14 cellular contexts compared by ENCODE assay signal in the genomic region with DNA sequence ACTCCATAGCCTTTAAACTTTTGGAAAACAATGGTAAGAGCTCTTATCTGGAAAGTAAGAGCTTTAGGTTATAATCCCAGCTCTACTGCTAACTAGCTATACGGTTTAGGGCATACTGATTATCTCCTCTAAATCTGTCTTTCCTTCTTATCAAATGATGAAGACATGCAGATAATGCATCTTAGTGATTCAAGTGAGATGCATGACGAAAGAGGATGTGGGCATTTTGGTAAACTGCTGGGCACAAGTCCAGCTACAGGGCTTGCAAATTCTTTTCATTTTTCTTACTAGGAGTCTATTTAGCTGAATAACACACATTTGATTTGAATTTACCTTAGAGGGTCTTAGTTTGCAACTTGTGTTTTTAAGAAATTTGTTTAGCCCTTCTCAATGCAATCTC.
DNase-seq lines count a peak whose midpoint lies in the region; ATAC-seq, FAIRE-seq and TF ChIP-seq lines count a peak whose summit lies in the region.
"Had no signal": no experiment of that assay in that cellular context is flagged by ENCODE, and none has a peak within 500 bp of the region (broad histone marks: within the 10 kb centered on the region; RNA-seq: fewer than 3 reads in every experiment).

No MANE protein-coding gene starts in this region.

- H3K27ac ChIP-seq in AG04450 (ENCODE audit: low read depth, low read length) (no peak overlapping the region), foreskin keratinocyte (no peak overlapping the region), small intestine (ENCODE audit: low read depth in 1 of 2, low read length in 1 of 2) (no peak overlapping the region)
- H3K27ac ChIP-seq: esophagus squamous epithelium, parathyroid adenoma, thyroid gland had no signal

- H3K36me3 ChIP-seq in adipocyte (ENCODE audit: control insufficient read depth, insufficient read depth, low read length, severe bottlenecking), result no peaks in the 10 kb centered on the region
- no peaks in the 10 kb centered on the region for H3K36me3 ChIP-seq in small intestine (ENCODE audit: control insufficient read depth in 2 of 2, insufficient read depth in 2 of 2, low read length in 2 of 2)
- H3K36me3 ChIP-seq: esophagus squamous epithelium, thyroid gland had no signal

- POLR2A ChIA-PET in AG04450 (lab: Yijun Ruan, JAX), result interaction anchor here (0.6 to 1.0 kb wide), 2 partner anchors 119 to 967 kb away, joined by 3 read pairs; no protein-coding TSS in a partner anchor

- H3K9me3 ChIP-seq in AG04450 (ENCODE audit: control insufficient read depth, insufficient read depth, low read length) (no peaks in the 10 kb centered on the region), adipocyte (ENCODE audit: control insufficient read depth, low read length) (no peaks in the 10 kb centered on the region), small intestine (ENCODE audit: control insufficient read depth, low read depth) (no peaks in the 10 kb centered on the region)
- H3K9me3 ChIP-seq: esophagus squamous epithelium, thyroid gland had no signal

- no peak overlapping the region for H3K4me3 ChIP-seq in AG04450 (ENCODE audit: low read depth, low read length)
- H3K4me3 ChIP-seq in Jurkat, Clone E6-1 (ENCODE audit: low read length), result no peak overlapping the region
- no peak overlapping the region for H3K4me3 ChIP-seq in adipocyte (ENCODE audit: low read length)
- H3K4me3 ChIP-seq in small intestine (ENCODE audit: low read depth in 1 of 2, low read length in 2 of 2), result no peak overlapping the region
- H3K4me3 ChIP-seq: esophagus squamous epithelium, thyroid gland had no signal

- TF ChIP-seq CTCF in AG04450 (IDR thresholded peaks at IDR 0.05; ENCODE audit: low read depth, low read length), result no peak
- TF ChIP-seq CTCF in foreskin keratinocyte (conservative IDR thresholded peaks at IDR 0.05), result no peak

- WGBS in small intestine, 3 donors, result 41 to 67% (median 44%) methylated on average over 2 of the region's 2 CpGs

- H3K4me1 ChIP-seq in adipocyte (ENCODE audit: control insufficient read depth, insufficient read depth, low read length) (no peaks in the 10 kb centered on the region), foreskin keratinocyte (peaks cover 7% of the 10 kb centered on the region), small intestine (ENCODE audit: control insufficient read depth in 2 of 2, insufficient read depth in 1 of 2, low read depth in 1 of 2, low read length in 1 of 2) (no peaks in the 10 kb centered on the region)
- H3K4me1 ChIP-seq: esophagus squamous epithelium, parathyroid adenoma, thyroid gland had no signal

- CTCF ChIA-PET in AG04450 (lab: Charles Lee), result interaction anchor here (1.5 kb wide), 1 partner anchor 188 kb away, joined by 3 read pairs; no protein-coding TSS in a partner anchor

- no peak overlapping the region for H3K9ac ChIP-seq in adipocyte (ENCODE audit: low read length)
- H3K9ac ChIP-seq: parathyroid adenoma had no signal

- peak; percentile 11 for DNase-seq in AG04450 (ENCODE audit: low read depth, low spot score)
- DNase-seq in Jurkat, Clone E6-1 (ENCODE audit: low read depth, low spot score), result peak; percentile 4
- DNase-seq in adipocyte (ENCODE audit: low read depth), result peak; percentile 64
- peak; percentile 22 to 59 for DNase-seq in foreskin keratinocyte
- no peak for DNase-seq in NCI-H2196 treated with DMSO at 0.1 percent for 48 hours (lab: John Stamatoyannopoulos, UW; ENCODE audit: unreplicated experiment)
- DNase-seq in NCI-H2171 treated with DMSO at 0.1 percent for 48 hours (lab: John Stamatoyannopoulos, UW), result no peak
- DNase-seq in NCI-H2081 (lab: John Stamatoyannopoulos, UW), result no peak
- no peak for DNase-seq in small intestine
- DNase-seq: esophagus squamous epithelium, midbrain, OCI-M1, thyroid gland had no signal

- FAIRE-seq in small intestine (lab: Jason Lieb, UNC), result no peak
- FAIRE-seq: H1 had no signal

- H3K27me3 ChIP-seq in AG04450 (ENCODE audit: control insufficient read depth, insufficient read depth, low read length) (no peaks in the 10 kb centered on the region), adipocyte (replicated peaks; ENCODE audit: control insufficient read depth, insufficient read depth, low read length) (no peaks in the 10 kb centered on the region), foreskin keratinocyte (no peaks in the 10 kb centered on the region), small intestine (ENCODE audit: control insufficient read depth in 2 of 2, insufficient read depth in 2 of 2, low read length in 2 of 2) (no peaks in the 10 kb centered on the region)
- H3K27me3 ChIP-seq: esophagus squamous epithelium, thyroid gland had no signal

- no peak for ATAC-seq in foreskin keratinocyte

Comparison
In these comparisons a context has a peak if more than half of its experiments do, and no peak if none do; other contexts are left out.
1. DNase-seq: peak in AG04450 (single experiment), Jurkat, Clone E6-1 (single experiment), adipocyte (single experiment) and foreskin keratinocyte (2 of 2); none in NCI-H2196 treated with DMSO at 0.1 percent for 48 hours (single experiment), NCI-H2171 treated with DMSO at 0.1 percent for 48 hours (single experiment), NCI-H2081 (0 of 2) and small intestine (single experiment).